In the genomic region with DNA sequence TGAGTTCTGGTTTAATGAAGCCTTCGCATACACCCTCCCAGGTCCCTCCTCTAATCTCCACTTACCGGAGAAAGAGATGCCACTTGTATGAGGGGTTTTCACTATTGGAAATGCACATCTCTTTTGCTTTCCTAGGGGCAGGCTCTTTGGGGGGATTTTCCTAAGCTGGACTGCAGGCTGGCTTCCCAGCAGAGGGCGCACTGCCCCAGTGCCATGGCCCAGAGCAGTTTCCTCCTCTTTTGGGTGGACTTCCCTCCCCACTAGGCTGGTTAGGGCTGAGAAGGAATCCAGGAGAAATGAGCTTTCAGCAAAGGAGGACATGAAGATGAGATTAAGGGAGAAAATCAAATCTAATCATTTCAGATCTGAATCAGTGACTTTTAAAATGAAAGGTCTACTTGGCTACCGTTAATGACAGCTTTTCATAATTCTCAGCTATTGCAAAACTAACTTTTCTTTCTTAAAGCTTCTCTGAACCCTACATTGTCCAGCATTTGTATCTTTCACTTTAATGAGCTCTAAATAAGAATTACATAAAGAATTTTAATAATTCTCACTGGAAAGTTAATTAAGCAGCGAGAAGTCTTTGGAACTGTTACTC, we compare ENCODE assay signal across 9 cellular contexts.
A peak's percentile ranks its signal among the peaks of the same experiment; 100 is the strongest.
DNase-seq lines count a peak whose midpoint lies in the region; ATAC-seq and TF ChIP-seq lines count a peak whose summit lies in the region.
"Had no signal": no experiment of that assay in that cellular context is flagged by ENCODE, and none has a peak within 500 bp of the region (broad histone marks: within the 10 kb centered on the region; RNA-seq: fewer than 3 reads in every experiment).

No MANE protein-coding gene starts in this region.

- no peaks in the 10 kb centered on the region for H3K36me3 Mint-ChIP-seq in progenitor cell of endocrine pancreas (ENCODE audit: insufficient read depth)

- peaks cover 4% of the 10 kb centered on the region; the same call in 1 of the 2 replicates for H3K27me3 ChIP-seq in SJSA1 (replicated peaks)

- no peak overlapping the region for H3K27ac Mint-ChIP-seq in progenitor cell of endocrine pancreas
- H3K27ac Mint-ChIP-seq: T-helper 1 cell treated with Interleukin-12 subunit alpha and Interleukin-12 subunit beta and Interleukin-4 antibody, amounts not matched to agents 30 μg/mL and 1 μg/mL, for 36 hours had no signal

- no peaks in the 10 kb centered on the region for H3K9me3 ChIP-seq in SJSA1 (replicated peaks)

- H3K27ac ChIP-seq in SJSA1, result no peak overlapping the region

- TF ChIP-seq CTCF in fibroblast of pulmonary artery (IDR thresholded peaks at IDR 0.05; ENCODE audit: low read length, missing control alignments) (peak; percentile 84), progenitor cell of endocrine pancreas (IDR thresholded peaks at IDR 0.05; ENCODE audit: unreplicated experiment) (peak; percentile 91)

- no peaks in the 10 kb centered on the region for H3K4me1 Mint-ChIP-seq in progenitor cell of endocrine pancreas (ENCODE audit: low read depth)

- DNase-seq in CD1c-positive myeloid dendritic cell (ENCODE audit: extremely low spot score), result peak; percentile 56
- peak; percentile 21 to 43 for DNase-seq in SJSA1 (ENCODE audit: low read depth in 1 of 2, low spot score in 2 of 2)
- peak; percentile 56 for DNase-seq in fibroblast of pulmonary artery (ENCODE audit: low read depth)
- peak; percentile 24 for DNase-seq in progenitor cell of endocrine pancreas (ENCODE audit: low spot score, unreplicated experiment)

- peak; percentile 64 for ATAC-seq in GM18498 (IDR thresholded peaks at IDR 0.05; ENCODE audit: unreplicated experiment)
- ATAC-seq in HG03439 (IDR thresholded peaks at IDR 0.05; ENCODE audit: unreplicated experiment), result peak; percentile 64
- no peak for ATAC-seq in GM21447 (IDR thresholded peaks at IDR 0.05; ENCODE audit: unreplicated experiment)
- no peak for ATAC-seq in HG02870 (IDR thresholded peaks at IDR 0.05; ENCODE audit: unreplicated experiment)

- H3K4me1 ChIP-seq in SJSA1 (replicated peaks), result no peaks in the 10 kb centered on the region

- H3K4me3 Mint-ChIP-seq in progenitor cell of endocrine pancreas (ENCODE audit: low read depth), result no peak overlapping the region
- H3K4me3 Mint-ChIP-seq: T-helper 1 cell treated with Interleukin-12 subunit alpha and Interleukin-12 subunit beta and Interleukin-4 antibody, amounts not matched to agents 30 μg/mL and 1 μg/mL, for 36 hours had no signal

- no peaks in the 10 kb centered on the region for H3K36me3 ChIP-seq in SJSA1

- H3K27me3 Mint-ChIP-seq in progenitor cell of endocrine pancreas, result no peaks in the 10 kb centered on the region

- H3K4me3 ChIP-seq in SJSA1, result no peak overlapping the region
- H3K4me3 ChIP-seq in fibroblast of pulmonary artery (replicated peaks; ENCODE audit: low read depth, low read length), result no peak overlapping the region

- H3K9me3 Mint-ChIP-seq in progenitor cell of endocrine pancreas (ENCODE audit: low read depth), result no peaks in the 10 kb centered on the region
- H3K9me3 Mint-ChIP-seq: T-helper 1 cell treated with Interleukin-12 subunit alpha and Interleukin-12 subunit beta and Interleukin-4 antibody, amounts not matched to agents 30 μg/mL and 1 μg/mL, for 36 hours had no signal

Comparison
In these comparisons a context has a peak if more than half of its experiments do, and no peak if none do; other contexts are left out.
1. ATAC-seq: peak in GM18498 (single experiment) and HG03439 (single experiment); none in GM21447 (single experiment) and HG02870 (single experiment).
2. Peak in every context shown above with its lines, with median percentiles within 50 percentile points of each other: DNase-seq.